ENCODE assay signal across 35 cellular contexts in genomic region chr7:29779017-29779416, GRCh38. TPM values are rescaled to one million over a fixed set of nuclear protein-coding genes. Genes with fewer than 3 reads are reported as not detected.
"Had no signal": no experiment of that assay in that cellular context is flagged by ENCODE, and none has a peak within 500 bp of the region (broad histone marks: within the 10 kb centered on the region; RNA-seq: fewer than 3 reads in every experiment).

No MANE protein-coding gene starts in this region.

- DNase-seq: Karpas-422, MG63, MM.1S, MV-4-11, NCI-H1048, NCI-H1092, NCI-H1092 treated with DMSO at 0.1 percent for 48 hours, NCI-H1105, NCI-H1105 treated with DMSO at 0.1 percent for 48 hours, NCI-H1417, NCI-H1417 treated with DMSO at 0.1 percent for 48 hours, NCI-H1436, NCI-H1436 treated with DMSO at 0.1 percent for 48 hours, NCI-H146, NCI-H1694, NCI-H1694 treated with DMSO at 0.1 percent for 48 hours, NCI-H187, NCI-H187 treated with DMSO at 0.1 percent for 48 hours, NCI-H1930, NCI-H2029, NCI-H2029 treated with DMSO at 0.1 percent for 48 hours, NCI-H2081, NCI-H2081 treated with DMSO at 0.1 percent for 48 hours, NCI-H2107, NCI-H2171, NCI-H2171 treated with DMSO at 0.1 percent for 48 hours, NCI-H2227 treated with DMSO at 0.1 percent for 48 hours, NCI-H345, NCI-H446, NCI-H446 treated with DMSO at 0.1 percent for 48 hours, NCI-H510A had no signal

- H3K9ac ChIP-seq: KMS-11 had no signal

- H3K4me2 ChIP-seq: KMS-11 had no signal

- H3K9me3 ChIP-seq: MG63 had no signal

- H3K4me3 ChIP-seq: MG63 had no signal

- H3K27ac ChIP-seq: KMS-11 had no signal

- H3K36me3 ChIP-seq: MG63 had no signal

RNA-seq across cellular contexts. Expression of gene WIPF3, which starts 27.3 kb away (rescaled TPM):
- total RNA-seq: LHCN-M2, M059J, MCF 10A had no signal
